8 cellular contexts compared by ENCODE assay signal in the genomic region with DNA sequence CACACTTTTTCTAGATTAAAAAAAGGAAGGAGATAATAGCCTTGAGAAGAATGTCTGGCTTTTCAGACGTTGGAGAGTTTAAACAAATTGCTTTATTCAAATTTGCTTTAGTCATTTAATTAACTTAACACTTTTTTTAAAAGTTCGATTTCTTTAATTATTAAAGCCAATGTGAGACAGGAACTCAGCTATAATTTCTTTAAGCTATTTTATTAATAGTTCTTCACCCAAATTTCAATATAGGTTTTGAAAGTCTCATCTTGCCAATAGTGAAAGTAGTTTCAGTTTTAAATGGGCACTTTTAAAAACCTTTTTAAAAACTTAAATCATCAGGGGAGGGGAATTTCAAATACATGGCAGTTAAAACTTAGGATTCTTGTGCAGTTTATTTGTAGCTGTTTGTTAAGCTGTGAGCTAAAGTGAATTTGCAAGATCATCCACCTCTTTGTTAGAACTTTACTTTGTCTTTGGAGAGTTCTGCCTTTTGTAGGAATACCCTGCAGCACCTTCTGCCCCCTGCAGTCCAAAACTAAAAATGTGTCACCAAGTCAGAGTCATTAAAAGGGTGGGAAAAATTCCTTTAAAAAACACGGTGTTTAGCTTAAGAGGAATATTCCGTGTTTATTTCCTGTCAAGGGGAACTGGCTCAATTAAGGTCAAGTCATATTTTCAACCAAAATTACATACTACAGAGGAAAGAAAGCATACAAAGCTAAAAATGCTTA. TPM values are rescaled to one million over a fixed set of nuclear protein-coding genes. Genes with fewer than 3 reads are reported as not detected.
A peak's percentile ranks its signal among the peaks of the same experiment; 100 is the strongest.
DNase-seq lines count a peak whose midpoint lies in the region; ATAC-seq and TF ChIP-seq lines count a peak whose summit lies in the region.

No MANE protein-coding gene starts in this region.

- H3K4me1 Mint-ChIP-seq in activated T-cell treated with anti-CD3 and anti-CD28 coated beads, Interleukin-2, amount 50 U/mL, for 4 hours (ENCODE audit: low read depth) = peaks cover 73% of the 10 kb centered on the region

- H3K9me3 Mint-ChIP-seq in activated T-cell treated with anti-CD3 and anti-CD28 coated beads, Interleukin-2, amount 50 U/mL, for 4 hours = no peaks in the 10 kb centered on the region

- peak overlapping the region; percentile 99 for H3K9ac ChIP-seq in muscle layer of colon (ENCODE audit: low read length)

- peaks cover 29% of the 10 kb centered on the region for H3K36me3 Mint-ChIP-seq in activated T-cell treated with anti-CD3 and anti-CD28 coated beads, Interleukin-2, amount 50 U/mL, for 4 hours (ENCODE audit: insufficient read depth)

- peaks cover 35% of the 10 kb centered on the region for H3K4me1 ChIP-seq in ectodermal cell (ENCODE audit: control insufficient read depth, insufficient read depth, low read length)
- H3K4me1 ChIP-seq in muscle layer of colon (ENCODE audit: insufficient read depth, low read length) = peaks cover 31% of the 10 kb centered on the region

- 0% methylated on average over 1 to 3 of the region's 4 CpGs for WGBS in ectodermal cell, 2 experiments

- H3K4me3 ChIP-seq in ectodermal cell (ENCODE audit: insufficient read depth, low read depth, low read length) (peak overlapping the region; percentile 92), muscle layer of colon (ENCODE audit: low read depth in 1 of 2, low read length in 2 of 2) (peak overlapping the region in 1 of 2 donors; percentile 99)

- no peak for TF ChIP-seq EP300 in Ishikawa (IDR thresholded peaks at IDR 0.05; ENCODE audit: borderline replicate concordance)

- H3K36me3 ChIP-seq in ectodermal cell (ENCODE audit: control insufficient read depth, insufficient read depth, low read length) (peaks cover 25% of the 10 kb centered on the region), muscle layer of colon (ENCODE audit: insufficient read depth, low read length) (peaks cover 21% of the 10 kb centered on the region)

- ATAC-seq in activated T-cell treated with anti-CD3 and anti-CD28 coated beads, Interleukin-2, amount 50 U/mL, for 4 hours = no peak
- 0 out of 3 replicates have a peak, but pooled peaks have one; percentile 5 for ATAC-seq in SK-N-SH treated with all-trans-retinoic acid at 6 μM for 48 hours
- no peak for ATAC-seq in HG02840 (IDR thresholded peaks at IDR 0.05; ENCODE audit: low FRiP score, unreplicated experiment)

- H3K27me3 ChIP-seq in ectodermal cell (ENCODE audit: control insufficient read depth, insufficient read depth, low read length, poor library complexity, severe bottlenecking) (no peaks in the 10 kb centered on the region), muscle layer of colon (ENCODE audit: control insufficient read depth in 1 of 2, insufficient read depth in 2 of 2, low read length in 2 of 2) (no peaks in the 10 kb centered on the region)

- H3K4me3 Mint-ChIP-seq in activated T-cell treated with anti-CD3 and anti-CD28 coated beads, Interleukin-2, amount 50 U/mL, for 4 hours = peak overlapping the region; percentile 92

- peak overlapping the region; percentile 87 for H3K27ac ChIP-seq in ectodermal cell (ENCODE audit: insufficient read depth, low read depth, low read length, poor library complexity, severe bottlenecking)
- peak overlapping the region; percentile 100 for H3K27ac ChIP-seq in muscle layer of colon (ENCODE audit: low read depth, low read length)

- H3K9me3 ChIP-seq in ectodermal cell (ENCODE audit: control insufficient read depth, low read length) (no peaks in the 10 kb centered on the region), muscle layer of colon (ENCODE audit: low read length) (no peaks in the 10 kb centered on the region)

- DNase-seq in activated T-cell treated with anti-CD3 and anti-CD28 coated beads, Interleukin-2, amount 50 U/mL, for 4 hours = peak; percentile 14
- DNase-seq in activated T-cell treated with anti-CD3 and anti-CD28 coated beads, Interleukin-2, amount 50 U/mL, for 1 hour = no peak
- DNase-seq in cortex of kidney (lab: John Stamatoyannopoulos, UW) = no peak

- TF ChIP-seq RAD21 in Ishikawa (IDR thresholded peaks at IDR 0.05; ENCODE audit: low read depth) = peak; percentile 60

- H3K27me3 Mint-ChIP-seq in activated T-cell treated with anti-CD3 and anti-CD28 coated beads, Interleukin-2, amount 50 U/mL, for 4 hours (ENCODE audit: low read depth) = no peaks in the 10 kb centered on the region

TF ChIP-seq in Ishikawa, 13 proteins besides CTCF, POLR2A, EP300 and RAD21:
- TF ChIP-seq FOXM1 (IDR thresholded peaks at IDR 0.05; ENCODE audit: borderline replicate concordance, low read depth) (0 out of 2 replicates have a peak, but pooled peaks have one; percentile 21), TCF12 (IDR thresholded peaks at IDR 0.05; ENCODE audit: low read depth) (no peak)

TF ChIP-seq in SK-N-SH treated with all-trans-retinoic acid at 6 μM for 48 hours, 23 proteins besides CTCF, POLR2A, EP300 and RAD21:
- TF ChIP-seq RARB (CRISPR knock-in tag; IDR thresholded peaks at IDR 0.05) (no peak), TCF4 (CRISPR knock-in tag; IDR thresholded peaks at IDR 0.05; ENCODE audit: borderline replicate concordance) (no peak), ZNF8 (CRISPR knock-in tag; IDR thresholded peaks at IDR 0.05) (no peak)
- TF ChIP-seq, protein P1, sequence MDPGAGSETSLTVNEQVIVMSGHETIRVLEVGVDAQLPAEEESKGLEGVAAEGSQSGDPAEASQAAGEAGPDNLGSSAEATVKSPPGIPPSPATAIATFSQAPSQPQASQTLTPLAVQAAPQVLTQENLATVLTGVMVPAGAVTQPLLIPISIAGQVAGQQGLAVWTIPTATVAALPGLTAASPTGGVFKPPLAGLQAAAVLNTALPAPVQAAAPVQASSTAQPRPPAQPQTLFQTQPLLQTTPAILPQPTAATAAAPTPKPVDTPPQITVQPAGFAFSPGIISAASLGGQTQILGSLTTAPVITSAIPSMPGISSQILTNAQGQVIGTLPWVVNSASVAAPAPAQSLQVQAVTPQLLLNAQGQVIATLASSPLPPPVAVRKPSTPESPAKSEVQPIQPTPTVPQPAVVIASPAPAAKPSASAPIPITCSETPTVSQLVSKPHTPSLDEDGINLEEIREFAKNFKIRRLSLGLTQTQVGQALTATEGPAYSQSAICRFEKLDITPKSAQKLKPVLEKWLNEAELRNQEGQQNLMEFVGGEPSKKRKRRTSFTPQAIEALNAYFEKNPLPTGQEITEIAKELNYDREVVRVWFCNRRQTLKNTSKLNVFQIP (CRISPR knock-in tag; IDR thresholded peaks at IDR 0.05; ENCODE audit: borderline replicate concordance, low read depth) = no peak
TF ChIP-seq in SK-N-SH treated with all-trans-retinoic acid at 6 μM for 48 hours: peak in this region for 0.

RNA-seq across cellular contexts. Expression of a gene that starts 4.6 kb away (rescaled TPM):
- total RNA-seq in activated T-cell treated with anti-CD3 and anti-CD28 coated beads, Interleukin-2, amount 50 U/mL, for 4 hours = 10 to 100 TPM; 19.8 to 35.0 (median 34.8) TPM
- polyA plus RNA-seq in ectodermal cell (2013, experiment 1 of 4) = 177 TPM
- 192 TPM for polyA plus RNA-seq in ectodermal cell (2013, experiment 2 of 4)
- 175 TPM for polyA plus RNA-seq in ectodermal cell (2013, experiment 3 of 4)
- 186 TPM for polyA plus RNA-seq in ectodermal cell (2013, experiment 4 of 4)
